ENCODE assay signal across 1 cellular context in the genomic region with DNA sequence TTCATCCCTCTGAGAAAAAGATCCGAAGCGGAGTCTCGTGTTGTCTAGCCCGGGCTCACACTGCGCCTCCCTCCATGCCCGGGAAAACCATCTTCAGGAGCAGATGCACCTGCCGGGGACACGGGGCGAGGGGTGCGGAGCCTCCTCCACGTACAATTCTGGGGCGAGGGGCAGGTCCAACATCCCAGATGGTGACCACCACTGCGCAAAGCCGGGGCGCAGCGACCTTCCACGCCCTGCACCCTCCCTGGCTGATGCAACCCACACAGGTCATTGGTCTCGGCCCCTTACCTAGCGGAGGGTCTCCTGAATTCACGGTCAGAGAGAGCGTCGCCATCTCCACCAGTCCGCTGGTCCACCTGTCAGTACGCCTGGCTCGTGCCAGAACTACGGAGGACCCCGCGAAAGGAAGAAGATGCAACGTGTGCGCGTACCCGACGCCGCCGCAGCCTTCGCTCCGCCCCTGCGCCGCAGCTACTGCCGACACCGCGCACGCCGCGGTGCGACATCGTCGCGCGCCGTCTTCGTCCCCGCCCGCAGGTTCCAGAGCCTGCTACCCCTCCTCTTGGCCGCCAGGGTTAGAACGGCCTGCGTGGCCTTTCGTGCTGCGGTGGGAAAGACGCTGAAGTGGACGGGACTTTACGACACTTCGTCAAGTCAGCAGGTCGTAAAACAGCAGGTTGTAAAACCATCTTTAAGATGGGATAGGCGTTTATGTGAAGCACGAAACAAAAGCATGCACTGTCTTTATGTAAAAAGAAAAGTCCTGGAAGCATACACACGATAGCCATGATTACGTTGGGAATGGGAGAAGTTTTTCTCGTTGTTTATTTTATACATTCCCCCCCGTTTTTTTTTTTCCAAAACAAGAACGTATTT.
TF ChIP-seq lines count a peak whose summit lies in the region.

EPRS1 (minus strand) TSS at position 454 of the 879 bp plus-strand sequence; CDS start at position 337, 117 bp downstream.

TF ChIP-seq in K562, 482 proteins besides CTCF, POLR2A, EP300 and RAD21 (continued from another document and continues in another):
- TF ChIP-seq NKRF (IDR thresholded peaks at IDR 0.05; ENCODE audit: borderline replicate concordance) (peak; percentile 96), POLR3G (IDR thresholded peaks at IDR 0.05; ENCODE audit: extremely low read depth, insufficient read length, insufficient replicate concordance) (no peak), TEAD4 (IDR thresholded peaks at IDR 0.05; ENCODE audit: low read length) (peak; percentile 45; the same call in 1 of the 2 replicates), TEAD4 (CRISPR knock-in tag; IDR thresholded peaks at IDR 0.05; ENCODE audit: borderline replicate concordance) (no peak), ZNF707 (CRISPR knock-in tag; conservative IDR thresholded peaks at IDR 0.05) (no peak), CREB1 (IDR thresholded peaks at IDR 0.05) (peak; percentile 98), CREB1 (CRISPR knock-in tag; IDR thresholded peaks at IDR 0.05) (peak; percentile 99), ZNF778 (CRISPR knock-in tag; IDR thresholded peaks at IDR 0.05) (no peak), ZNF146 (CRISPR knock-in tag; IDR thresholded peaks at IDR 0.05; ENCODE audit: unreplicated experiment) (no peak), ZNF57 (CRISPR knock-in tag; IDR thresholded peaks at IDR 0.05) (no peak), CBFA2T2 (conservative IDR thresholded peaks at IDR 0.05) (no peak), KDM5B (IDR thresholded peaks at IDR 0.05; ENCODE audit: insufficient replicate concordance, low read depth, low read length) (peak; percentile 96), ZNF668 (CRISPR knock-in tag; IDR thresholded peaks at IDR 0.05) (no peak), MCM7 (IDR thresholded peaks at IDR 0.05) (no peak), DDX20 (tag; IDR thresholded peaks at IDR 0.05; ENCODE audit: low read depth) (no peak), JUN (IDR thresholded peaks at IDR 0.05; ENCODE audit: borderline replicate concordance, low read depth, low read length) (peak; percentile 83), JUN (CRISPR knock-in tag; IDR thresholded peaks at IDR 0.05; ENCODE audit: borderline replicate concordance) (peak; percentile 63; the same call in 1 of the 2 replicates), OTX1 (CRISPR knock-in tag; IDR thresholded peaks at IDR 0.05) (no peak), TAF7 (tag; IDR thresholded peaks at IDR 0.05) (0 out of 2 replicates have a peak, but pooled peaks have one; percentile 30), SLC30A9 (CRISPR knock-in tag; IDR thresholded peaks at IDR 0.05) (no peak), PRPF4 (IDR thresholded peaks at IDR 0.05; ENCODE audit: insufficient read depth, low read depth, low read length, poor library complexity, severe bottlenecking) (peak; percentile 67), CGGBP1 (CRISPR knock-in tag; IDR thresholded peaks at IDR 0.05) (no peak), SMC3 (conservative IDR thresholded peaks at IDR 0.05; ENCODE audit: insufficient read depth, low read depth, low read length) (peak; percentile 55; the same call in 1 of the 2 replicates), GTF2F1 (IDR thresholded peaks at IDR 0.05; ENCODE audit: low read depth, low read length) (peak; percentile 60; the same call in 1 of the 2 replicates), ILF3 (IDR thresholded peaks at IDR 0.05; ENCODE audit: borderline replicate concordance) (no peak), BRD9 (IDR thresholded peaks at IDR 0.05; ENCODE audit: low read depth, partially characterized antibody) (peak; percentile 20), RBM17 (IDR thresholded peaks at IDR 0.05; ENCODE audit: borderline replicate concordance, low read depth, low read length) (no peak), FOXP1 (CRISPR knock-in tag; IDR thresholded peaks at IDR 0.05) (peak; percentile 98), ETS2 (tag; IDR thresholded peaks at IDR 0.05; ENCODE audit: borderline replicate concordance, poor library complexity, severe bottlenecking) (no peak), ZNF212 (CRISPR knock-in tag; IDR thresholded peaks at IDR 0.05) (peak; percentile 48; the same call in 1 of the 2 replicates), ZZZ3 (IDR thresholded peaks at IDR 0.05) (no peak), SMARCE1 (IDR thresholded peaks at IDR 0.05) (peak; percentile 23), MBD2 (IDR thresholded peaks at IDR 0.05; ENCODE audit: borderline replicate concordance, low read depth) (peak; percentile 77), PCBP2 (IDR thresholded peaks at IDR 0.05; ENCODE audit: low read depth, low read length, poor library complexity, severe bottlenecking) (no peak), WHSC1 (IDR thresholded peaks at IDR 0.05; ENCODE audit: low read length) (peak; percentile 81), HLTF (IDR thresholded peaks at IDR 0.05) (peak; percentile 75), NFYB (IDR thresholded peaks at IDR 0.05; ENCODE audit: extremely low read depth, insufficient read length) (no peak), RBM25 (IDR thresholded peaks at IDR 0.05; ENCODE audit: low read depth, low read length, severe bottlenecking) (no peak), CAMTA2 (CRISPR knock-in tag; conservative IDR thresholded peaks at IDR 0.05) (no peak), BCL6 (CRISPR knock-in tag; IDR thresholded peaks at IDR 0.05) (no peak), THRB (CRISPR knock-in tag; conservative IDR thresholded peaks at IDR 0.05) (no peak), ZHX1 (conservative IDR thresholded peaks at IDR 0.05; ENCODE audit: low read length) (0 out of 2 replicates have a peak, but pooled peaks have one; percentile 60), MECOM (CRISPR knock-in tag; IDR thresholded peaks at IDR 0.05) (no peak), DACH1 (IDR thresholded peaks at IDR 0.05; ENCODE audit: partially characterized antibody) (no peak), ATF4 (CRISPR knock-in tag; IDR thresholded peaks at IDR 0.05) (peak; percentile 99), HOXB6 (CRISPR knock-in tag; IDR thresholded peaks at IDR 0.05; ENCODE audit: borderline replicate concordance) (no peak)
- TF ChIP-seq, protein P1, sequence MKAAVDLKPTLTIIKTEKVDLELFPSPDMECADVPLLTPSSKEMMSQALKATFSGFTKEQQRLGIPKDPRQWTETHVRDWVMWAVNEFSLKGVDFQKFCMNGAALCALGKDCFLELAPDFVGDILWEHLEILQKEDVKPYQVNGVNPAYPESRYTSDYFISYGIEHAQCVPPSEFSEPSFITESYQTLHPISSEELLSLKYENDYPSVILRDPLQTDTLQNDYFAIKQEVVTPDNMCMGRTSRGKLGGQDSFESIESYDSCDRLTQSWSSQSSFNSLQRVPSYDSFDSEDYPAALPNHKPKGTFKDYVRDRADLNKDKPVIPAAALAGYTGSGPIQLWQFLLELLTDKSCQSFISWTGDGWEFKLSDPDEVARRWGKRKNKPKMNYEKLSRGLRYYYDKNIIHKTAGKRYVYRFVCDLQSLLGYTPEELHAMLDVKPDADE (conservative IDR thresholded peaks at IDR 0.05; ENCODE audit: control insufficient read depth, low read depth, low read length) = peak; percentile 54; the same call in 1 of the 2 replicates
- TF ChIP-seq, protein P2, sequence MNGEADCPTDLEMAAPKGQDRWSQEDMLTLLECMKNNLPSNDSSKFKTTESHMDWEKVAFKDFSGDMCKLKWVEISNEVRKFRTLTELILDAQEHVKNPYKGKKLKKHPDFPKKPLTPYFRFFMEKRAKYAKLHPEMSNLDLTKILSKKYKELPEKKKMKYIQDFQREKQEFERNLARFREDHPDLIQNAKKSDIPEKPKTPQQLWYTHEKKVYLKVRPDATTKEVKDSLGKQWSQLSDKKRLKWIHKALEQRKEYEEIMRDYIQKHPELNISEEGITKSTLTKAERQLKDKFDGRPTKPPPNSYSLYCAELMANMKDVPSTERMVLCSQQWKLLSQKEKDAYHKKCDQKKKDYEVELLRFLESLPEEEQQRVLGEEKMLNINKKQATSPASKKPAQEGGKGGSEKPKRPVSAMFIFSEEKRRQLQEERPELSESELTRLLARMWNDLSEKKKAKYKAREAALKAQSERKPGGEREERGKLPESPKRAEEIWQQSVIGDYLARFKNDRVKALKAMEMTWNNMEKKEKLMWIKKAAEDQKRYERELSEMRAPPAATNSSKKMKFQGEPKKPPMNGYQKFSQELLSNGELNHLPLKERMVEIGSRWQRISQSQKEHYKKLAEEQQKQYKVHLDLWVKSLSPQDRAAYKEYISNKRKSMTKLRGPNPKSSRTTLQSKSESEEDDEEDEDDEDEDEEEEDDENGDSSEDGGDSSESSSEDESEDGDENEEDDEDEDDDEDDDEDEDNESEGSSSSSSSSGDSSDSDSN (IDR thresholded peaks at IDR 0.05; ENCODE audit: borderline replicate concordance in 1 of 2, low read depth in 2 of 2, low read length in 2 of 2) = peak; percentile 78 to 91; a peak in 3 of 4 replicates
- TF ChIP-seq, protein P3, sequence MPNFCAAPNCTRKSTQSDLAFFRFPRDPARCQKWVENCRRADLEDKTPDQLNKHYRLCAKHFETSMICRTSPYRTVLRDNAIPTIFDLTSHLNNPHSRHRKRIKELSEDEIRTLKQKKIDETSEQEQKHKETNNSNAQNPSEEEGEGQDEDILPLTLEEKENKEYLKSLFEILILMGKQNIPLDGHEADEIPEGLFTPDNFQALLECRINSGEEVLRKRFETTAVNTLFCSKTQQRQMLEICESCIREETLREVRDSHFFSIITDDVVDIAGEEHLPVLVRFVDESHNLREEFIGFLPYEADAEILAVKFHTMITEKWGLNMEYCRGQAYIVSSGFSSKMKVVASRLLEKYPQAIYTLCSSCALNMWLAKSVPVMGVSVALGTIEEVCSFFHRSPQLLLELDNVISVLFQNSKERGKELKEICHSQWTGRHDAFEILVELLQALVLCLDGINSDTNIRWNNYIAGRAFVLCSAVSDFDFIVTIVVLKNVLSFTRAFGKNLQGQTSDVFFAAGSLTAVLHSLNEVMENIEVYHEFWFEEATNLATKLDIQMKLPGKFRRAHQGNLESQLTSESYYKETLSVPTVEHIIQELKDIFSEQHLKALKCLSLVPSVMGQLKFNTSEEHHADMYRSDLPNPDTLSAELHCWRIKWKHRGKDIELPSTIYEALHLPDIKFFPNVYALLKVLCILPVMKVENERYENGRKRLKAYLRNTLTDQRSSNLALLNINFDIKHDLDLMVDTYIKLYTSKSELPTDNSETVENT (CRISPR knock-in tag; IDR thresholded peaks at IDR 0.05) = peak; percentile 57; the same call in 1 of the 2 replicates
- TF ChIP-seq, protein P4, sequence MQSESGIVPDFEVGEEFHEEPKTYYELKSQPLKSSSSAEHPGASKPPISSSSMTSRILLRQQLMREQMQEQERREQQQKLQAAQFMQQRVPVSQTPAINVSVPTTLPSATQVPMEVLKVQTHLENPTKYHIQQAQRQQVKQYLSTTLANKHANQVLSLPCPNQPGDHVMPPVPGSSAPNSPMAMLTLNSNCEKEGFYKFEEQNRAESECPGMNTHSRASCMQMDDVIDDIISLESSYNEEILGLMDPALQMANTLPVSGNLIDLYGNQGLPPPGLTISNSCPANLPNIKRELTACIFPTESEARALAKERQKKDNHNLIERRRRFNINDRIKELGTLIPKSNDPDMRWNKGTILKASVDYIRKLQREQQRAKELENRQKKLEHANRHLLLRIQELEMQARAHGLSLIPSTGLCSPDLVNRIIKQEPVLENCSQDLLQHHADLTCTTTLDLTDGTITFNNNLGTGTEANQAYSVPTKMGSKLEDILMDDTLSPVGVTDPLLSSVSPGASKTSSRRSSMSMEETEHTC (IDR thresholded peaks at IDR 0.05) = peak; percentile 34; the same call in 1 of the 2 replicates
